18 cellular contexts compared by ENCODE assay signal in the genomic region with DNA sequence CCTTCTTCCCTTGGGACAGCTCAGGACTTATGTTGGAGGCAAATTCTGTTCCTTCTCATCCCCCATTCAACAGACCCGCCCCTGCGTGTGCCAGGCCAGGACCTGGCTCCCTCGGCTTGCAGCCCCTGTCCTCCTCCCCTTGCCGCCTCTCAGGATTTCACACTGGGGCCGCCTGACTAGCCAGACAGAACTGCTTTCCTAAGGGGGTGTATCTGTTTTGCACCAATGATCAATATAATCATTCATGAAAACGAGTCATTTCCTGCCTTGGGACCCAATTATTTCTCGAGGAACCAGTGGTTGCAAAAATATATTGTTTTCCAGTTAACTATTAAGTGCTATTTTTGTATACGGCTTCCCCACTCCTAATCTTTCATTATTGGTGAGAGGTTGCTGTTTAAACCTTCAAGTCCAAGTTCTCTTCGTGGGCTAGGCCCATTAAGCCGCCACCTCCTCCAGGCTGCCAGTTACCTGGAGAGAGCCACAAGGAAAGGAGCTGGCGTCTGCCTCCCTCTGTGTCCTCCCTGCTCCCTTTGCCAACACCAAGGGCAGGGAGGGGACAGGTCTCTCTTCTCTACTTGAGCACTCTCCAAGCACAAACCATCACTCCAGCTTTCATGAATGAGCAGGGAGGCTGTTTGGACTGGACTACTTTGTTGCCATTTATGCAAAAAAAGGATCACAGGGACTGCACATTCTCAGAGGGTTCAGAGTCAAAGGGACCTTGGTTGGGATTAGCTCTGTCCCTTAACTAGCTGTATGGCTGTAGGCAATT. TPM values are rescaled to one million over a fixed set of nuclear protein-coding genes. Genes with fewer than 3 reads are reported as not detected.
DNase-seq lines count a peak whose midpoint lies in the region; ATAC-seq, FAIRE-seq and TF ChIP-seq lines count a peak whose summit lies in the region.
"Had no signal": no experiment of that assay in that cellular context is flagged by ENCODE, and none has a peak within 500 bp of the region (broad histone marks: within the 10 kb centered on the region; RNA-seq: fewer than 3 reads in every experiment).

No MANE protein-coding gene starts in this region.

- H3K9me2 ChIP-seq in hepatocyte (replicated peaks; ENCODE audit: insufficient read depth) = no peaks in the 10 kb centered on the region

- H2AFZ ChIP-seq in HepG2 (ENCODE audit: low read length) = no peak overlapping the region
- no peak overlapping the region for H2AFZ ChIP-seq in hepatocyte

- H3K27ac ChIP-seq in CD4-positive, alpha-beta T cell (ENCODE audit: low read depth, low read length) = no peak overlapping the region
- H3K27ac ChIP-seq in HepG2 (ENCODE audit: extremely low read length, insufficient read depth, low read length) = no peak overlapping the region
- H3K27ac ChIP-seq in hepatocyte = no peak overlapping the region

- intact Hi-C loops in CD4-positive, alpha-beta T cell (cut with DNase I, micrococcal nuclease) = no loop called here
- intact Hi-C loops in activated T-helper 1 cell treated with anti-CD3 and anti-CD28 coated beads, Interleukin-12 subunit alpha, Interleukin-12 subunit beta, Interleukin-2, Interleukin-4 antibody, amounts not matched to agents 30 ng/mL and 10 ng/mL and 1 ng/mL, durations not matched to agents 14 hours and 24 hours and 36 hours (cut with micrococcal nuclease) = no loop called here
- intact Hi-C loops in HepG2 (cut with micrococcal nuclease; ENCODE audit: unreplicated experiment) = no loop called here

- H4K20me1 ChIP-seq in HepG2 (ENCODE audit: insufficient read depth, low read length) (no peaks in the 10 kb centered on the region), hepatocyte (ENCODE audit: insufficient read depth, poor library complexity, severe bottlenecking) (peaks cover 8% of the 10 kb centered on the region)

- in situ Hi-C loops in HepG2 (cut with HindIII; ENCODE audit: extremely low pct_ligation_motif_present, low pct_unique_long_range_greater_than_20kb) = no loop called here

- H3K9me3 Mint-ChIP-seq in CD4-positive, alpha-beta T cell = no peaks in the 10 kb centered on the region
- no peaks in the 10 kb centered on the region for H3K9me3 Mint-ChIP-seq in activated T-helper 1 cell treated with anti-CD3 and anti-CD28 coated beads, Interleukin-12 subunit alpha, Interleukin-12 subunit beta, Interleukin-2, Interleukin-4 antibody, amounts not matched to agents 30 ng/mL and 10 ng/mL and 1 ng/mL, durations not matched to agents 14 hours and 24 hours and 36 hours
- H3K9me3 Mint-ChIP-seq: CD8-positive, alpha-beta memory T cell; H9 had no signal

- no peaks in the 10 kb centered on the region for H3K36me3 Mint-ChIP-seq in CD4-positive, alpha-beta T cell (ENCODE audit: low read depth)
- no peaks in the 10 kb centered on the region for H3K36me3 Mint-ChIP-seq in activated T-helper 1 cell treated with anti-CD3 and anti-CD28 coated beads, Interleukin-12 subunit alpha, Interleukin-12 subunit beta, Interleukin-2, Interleukin-4 antibody, amounts not matched to agents 30 ng/mL and 10 ng/mL and 1 ng/mL, durations not matched to agents 14 hours and 24 hours and 36 hours (ENCODE audit: low read depth)

- H3K9me3 ChIP-seq in CD4-positive, alpha-beta T cell (ENCODE audit: control insufficient read depth, low read length) = no peaks in the 10 kb centered on the region
- H3K9me3 ChIP-seq in HepG2 (ENCODE audit: low read length) (no peaks in the 10 kb centered on the region), hepatocyte (ENCODE audit: low read depth) (no peaks in the 10 kb centered on the region)

- H3K4me1 ChIP-seq in HepG2 (ENCODE audit: insufficient read depth, low read length) (peaks cover 44% of the 10 kb centered on the region), hepatocyte (ENCODE audit: insufficient read depth) (no peaks in the 10 kb centered on the region)

- H3K27ac Mint-ChIP-seq in CD4-positive, alpha-beta T cell = peak overlapping the region; percentile 44
- peak overlapping the region; percentile 29 for H3K27ac Mint-ChIP-seq in activated T-helper 1 cell treated with anti-CD3 and anti-CD28 coated beads, Interleukin-12 subunit alpha, Interleukin-12 subunit beta, Interleukin-2, Interleukin-4 antibody, amounts not matched to agents 30 ng/mL and 10 ng/mL and 1 ng/mL, durations not matched to agents 14 hours and 24 hours and 36 hours
- H3K27ac Mint-ChIP-seq: H9 had no signal

- WGBS in HepG2 (ENCODE audit: low lambda C conversion rate) = 94% methylated on average over 11 of the region's 11 CpGs
- WGBS in hepatocyte (ENCODE audit: low lambda C conversion rate, missing lambda C conversion rate) = 83% methylated on average over 11 of the region's 11 CpGs

- no peak for DNase-seq in CD4-positive, alpha-beta T cell
- DNase-seq in ELR (ENCODE audit: low read depth) (peak; percentile 23), HepG2 (ENCODE audit: low spot score) (no peak), T1000 (lab: John Stamatoyannopoulos, UW) (no peak), hepatocyte (ENCODE audit: low spot score) (no peak), NCI-H1694 treated with DMSO at 0.1 percent for 48 hours (lab: John Stamatoyannopoulos, UW) (no peak)
- no peak for DNase-seq in activated T-helper 1 cell treated with anti-CD3 and anti-CD28 coated beads, Interleukin-12 subunit alpha, Interleukin-12 subunit beta, Interleukin-2, Interleukin-4 antibody, amounts not matched to agents 30 ng/mL and 10 ng/mL and 1 ng/mL, durations not matched to agents 14 hours and 24 hours and 36 hours (ENCODE audit: low spot score)
- DNase-seq: activated CD4-positive, alpha-beta T cell treated with anti-CD3 and anti-CD28 coated beads, Interleukin-2, amount 50 U/mL, for 4 hours; activated naive CD4-positive, alpha-beta T cell; CD8-positive, alpha-beta memory T cell; central memory CD4-positive, alpha-beta T cell; H9; KG1; NCI-H1436 treated with DMSO at 0.1 percent for 48 hours; NCI-H526 treated with DMSO at 0.1 percent for 48 hours; stimulated activated CD4-positive, alpha-beta T cell treated with anti-CD3 and anti-CD28 coated beads, Interleukin-4, amount 100 ng/mL, for 4 hours; stimulated activated naive CD4-positive, alpha-beta T cell; T-helper 2 cell had no signal

- H3K79me2 ChIP-seq in HepG2 (ENCODE audit: insufficient read depth, low read length) (peaks cover 26% of the 10 kb centered on the region), hepatocyte (peaks cover 94% of the 10 kb centered on the region)

- H3K4me3 Mint-ChIP-seq in CD4-positive, alpha-beta T cell = no peak overlapping the region
- H3K4me3 Mint-ChIP-seq in activated T-helper 1 cell treated with anti-CD3 and anti-CD28 coated beads, Interleukin-12 subunit alpha, Interleukin-12 subunit beta, Interleukin-2, Interleukin-4 antibody, amounts not matched to agents 30 ng/mL and 10 ng/mL and 1 ng/mL, durations not matched to agents 14 hours and 24 hours and 36 hours = no peak overlapping the region
- H3K4me3 Mint-ChIP-seq: CD8-positive, alpha-beta memory T cell; H9 had no signal

- no peaks in the 10 kb centered on the region for H3K27me3 ChIP-seq in CD4-positive, alpha-beta T cell (ENCODE audit: control insufficient read depth, insufficient read depth, low read length)
- no peaks in the 10 kb centered on the region for H3K27me3 ChIP-seq in HepG2 (ENCODE audit: control insufficient read depth in 1 of 2, insufficient read depth in 2 of 2, low read length in 2 of 2)
- H3K27me3 ChIP-seq in hepatocyte = no peaks in the 10 kb centered on the region

- no peak overlapping the region for H3K9ac ChIP-seq in HepG2 (ENCODE audit: insufficient read depth, low read depth, low read length)

- no peak for FAIRE-seq in HepG2 (lab: Jason Lieb, UNC)

- no peak for ATAC-seq in CD4-positive, alpha-beta T cell (ENCODE audit: poor library complexity)
- no peak for ATAC-seq in HepG2

- no peak overlapping the region for H3K4me3 ChIP-seq in HepG2 (replicated peaks in 1 of 3; ENCODE audit: insufficient read depth in 1 of 3, low read depth in 2 of 3, low read length in 3 of 3)
- no peak overlapping the region for H3K4me3 ChIP-seq in hepatocyte

- TF ChIP-seq POLR2A in HepG2 (IDR thresholded peaks at IDR 0.05; ENCODE audit: insufficient read depth in 1 of 2, low read depth in 2 of 2, low read length in 2 of 2) = no peak

- CTCF ChIA-PET in CD4-positive, alpha-beta T cell (lab: Charles Lee) = interaction anchor here (1.4 kb wide), 1 partner anchor 21 kb away, joined by 5 read pairs; no protein-coding TSS in a partner anchor
- CTCF ChIA-PET in HepG2 (lab: Yijun Ruan, JAX; ENCODE audit: low intra/inter-chr PET ratio, low total read pairs) = no interaction called here

- H3K4me2 ChIP-seq in HepG2 (ENCODE audit: low read depth, low read length) = no peak overlapping the region
- H3K4me2 ChIP-seq in hepatocyte = no peak overlapping the region

- no peak for TF ChIP-seq RAD21 in HepG2 (CRISPR knock-in tag; IDR thresholded peaks at IDR 0.05)

- H3K27me3 Mint-ChIP-seq in CD4-positive, alpha-beta T cell = no peaks in the 10 kb centered on the region
- no peaks in the 10 kb centered on the region for H3K27me3 Mint-ChIP-seq in activated T-helper 1 cell treated with anti-CD3 and anti-CD28 coated beads, Interleukin-12 subunit alpha, Interleukin-12 subunit beta, Interleukin-2, Interleukin-4 antibody, amounts not matched to agents 30 ng/mL and 10 ng/mL and 1 ng/mL, durations not matched to agents 14 hours and 24 hours and 36 hours (ENCODE audit: insufficient read depth)
- H3K27me3 Mint-ChIP-seq: CD8-positive, alpha-beta memory T cell had no signal

- H3K4me1 Mint-ChIP-seq in CD4-positive, alpha-beta T cell (ENCODE audit: low read depth) = peaks cover 8% of the 10 kb centered on the region
- H3K4me1 Mint-ChIP-seq in activated T-helper 1 cell treated with anti-CD3 and anti-CD28 coated beads, Interleukin-12 subunit alpha, Interleukin-12 subunit beta, Interleukin-2, Interleukin-4 antibody, amounts not matched to agents 30 ng/mL and 10 ng/mL and 1 ng/mL, durations not matched to agents 14 hours and 24 hours and 36 hours (ENCODE audit: low read depth) = peaks cover 16% of the 10 kb centered on the region

- no TSS peak for BruUV-seq in HepG2 (replicated peaks; lab: Mats Ljungman, UMichigan)

- TF ChIP-seq EP300 in HepG2 (IDR thresholded peaks at IDR 0.05; ENCODE audit: low read depth in 2 of 2, low read length in 2 of 2) (no peak), HepG2 (CRISPR knock-in tag; IDR thresholded peaks at IDR 0.05; ENCODE audit: borderline replicate concordance) (no peak)

- H3K36me3 ChIP-seq in HepG2 (replicated peaks in 1 of 2; ENCODE audit: control insufficient read depth in 1 of 2, insufficient read depth in 2 of 2, low read length in 2 of 2) (no peaks in the 10 kb centered on the region; a peak in 2 of 5 replicates), hepatocyte (replicated peaks; ENCODE audit: insufficient read depth, low read depth) (no peaks in the 10 kb centered on the region)

- POLR2A ChIA-PET in CD4-positive, alpha-beta T cell (lab: Charles Lee) = interaction anchor here (1.3 kb wide), 1 partner anchor 8 kb away, joined by 3 read pairs; no protein-coding TSS in a partner anchor
- POLR2A ChIA-PET in HepG2 (lab: Yijun Ruan, JAX) = no interaction called here

- TF ChIP-seq CTCF in CD4-positive, alpha-beta T cell (IDR thresholded peaks at IDR 0.05) = no peak
- no peak for TF ChIP-seq CTCF in HepG2 (CRISPR knock-in tag; IDR thresholded peaks at IDR 0.05)
- no peak for TF ChIP-seq CTCF in hepatocyte (IDR thresholded peaks at IDR 0.05; ENCODE audit: poor library complexity)

RNA-seq across cellular contexts. Expression of gene DCAKD, which starts 8.9 kb away (rescaled TPM):
- total RNA-seq in CD4-positive, alpha-beta T cell = 10 to 100 TPM; 11.6 to 12.2 TPM
- total RNA-seq in activated T-helper 1 cell treated with anti-CD3 and anti-CD28 coated beads, Interleukin-12 subunit alpha, Interleukin-12 subunit beta, Interleukin-2, Interleukin-4 antibody, amounts not matched to agents 30 ng/mL and 10 ng/mL and 1 ng/mL, durations not matched to agents 14 hours and 24 hours and 36 hours = 24.0 and 24.9 TPM in 2 replicates
- total RNA-seq in HepG2 (2016; rRNA removed; fragmentation: Illumina TruSeq; extraction: Trizol) (29.2 and 31.1 TPM in 2 replicates), hepatocyte (31.3 and 47.4 TPM in 2 replicates)
- total RNA-seq in HepG2 (2016; cell fraction: cytosol; rRNA removed; fragmentation: Illumina TruSeq; extraction: Trizol; ENCODE audit: low read depth) = 17.8 and 18.9 TPM in 2 replicates
- 29.3 and 30.4 TPM in 2 replicates for total RNA-seq in HepG2 (2016; cell fraction: insoluble cytoplasmic fraction; rRNA removed; fragmentation: Illumina TruSeq; extraction: Trizol)
- total RNA-seq in HepG2 (2016; cell fraction: membrane; rRNA removed; fragmentation: Illumina TruSeq; extraction: Trizol) = 31.0 and 36.7 TPM in 2 replicates
- total RNA-seq in HepG2 (2016; cell fraction: nucleus; rRNA removed; fragmentation: Illumina TruSeq; extraction: Trizol) = 13.3 and 14.3 TPM in 2 replicates
- polyA plus RNA-seq in HepG2 (2011; rRNA removed) (25.9 and 30.2 TPM in 2 replicates), hepatocyte (29.9 and 33.3 TPM in 2 replicates)
- polyA plus RNA-seq in HepG2 (2011; cell fraction: cytosol; rRNA removed) = 27.0 and 35.9 TPM in 2 replicates
- 35.9 and 42.1 TPM in 2 replicates for polyA plus RNA-seq in HepG2 (2011; cell fraction: nucleus; rRNA removed)
- polyA plus RNA-seq in HepG2 (2012) = 21.9 and 25.6 TPM in 2 replicates
- polyA plus RNA-seq in HepG2 (2016; cell fraction: cytosol; fragmentation: Illumina TruSeq; extraction: Trizol; ENCODE audit: low read depth) = 14.2 and 18.1 TPM in 2 replicates
- polyA plus RNA-seq in HepG2 (2016; cell fraction: insoluble cytoplasmic fraction; fragmentation: Illumina TruSeq; extraction: Trizol; ENCODE audit: low read depth) = 30.0 and 35.6 TPM in 2 replicates
- 26.8 and 28.1 TPM in 2 replicates for polyA plus RNA-seq in HepG2 (2016; cell fraction: membrane; fragmentation: Illumina TruSeq; extraction: Trizol; ENCODE audit: low read depth)
- polyA plus RNA-seq in HepG2 (2016; cell fraction: nucleus; fragmentation: Illumina TruSeq; extraction: Trizol; ENCODE audit: insufficient read depth, low read depth) = 28.5 and 31.2 TPM in 2 replicates
- polyA minus RNA-seq in HepG2 (2011; rRNA and poly(A)+ RNA removed; ENCODE audit: low replicate concordance) = 34.7 and 107 TPM in 2 replicates
- 36.1 and 39.1 TPM in 2 replicates for polyA minus RNA-seq in HepG2 (2011; cell fraction: cytosol; rRNA and poly(A)+ RNA removed)
- polyA minus RNA-seq in HepG2 (2011; cell fraction: nucleus; rRNA and poly(A)+ RNA removed) = 14.9 and 19.5 TPM in 2 replicates

RNA-seq across cellular contexts. Expression of gene NMT1, which starts 18.6 kb away (rescaled TPM):
- total RNA-seq in CD4-positive, alpha-beta T cell = 10 to 100 TPM; 61.1 to 62.2 TPM
- 168 and 173 TPM in 2 replicates for total RNA-seq in activated T-helper 1 cell treated with anti-CD3 and anti-CD28 coated beads, Interleukin-12 subunit alpha, Interleukin-12 subunit beta, Interleukin-2, Interleukin-4 antibody, amounts not matched to agents 30 ng/mL and 10 ng/mL and 1 ng/mL, durations not matched to agents 14 hours and 24 hours and 36 hours
- total RNA-seq in HepG2 (2016; rRNA removed; fragmentation: Illumina TruSeq; extraction: Trizol) = 142 and 194 TPM in 2 replicates
- total RNA-seq in HepG2 (2016; cell fraction: cytosol; rRNA removed; fragmentation: Illumina TruSeq; extraction: Trizol; ENCODE audit: low read depth) = 26.5 and 28.3 TPM in 2 replicates
- total RNA-seq in HepG2 (2016; cell fraction: insoluble cytoplasmic fraction; rRNA removed; fragmentation: Illumina TruSeq; extraction: Trizol) = 140 and 195 TPM in 2 replicates
- 38.6 and 40.6 TPM in 2 replicates for total RNA-seq in HepG2 (2016; cell fraction: membrane; rRNA removed; fragmentation: Illumina TruSeq; extraction: Trizol)
- total RNA-seq in HepG2 (2016; cell fraction: nucleus; rRNA removed; fragmentation: Illumina TruSeq; extraction: Trizol) = 107 and 123 TPM in 2 replicates
- polyA plus RNA-seq in HepG2 (2011; rRNA removed) = 71.9 and 75.7 TPM in 2 replicates
- polyA plus RNA-seq in HepG2 (2011; cell fraction: cytosol; rRNA removed) = 38.6 and 40.9 TPM in 2 replicates
- 44.4 and 51.3 TPM in 2 replicates for polyA plus RNA-seq in HepG2 (2011; cell fraction: nucleus; rRNA removed)
- polyA plus RNA-seq in HepG2 (2012) = 109 and 117 TPM in 2 replicates
- polyA plus RNA-seq in HepG2 (2016; cell fraction: cytosol; fragmentation: Illumina TruSeq; extraction: Trizol; ENCODE audit: low read depth) = 13.3 and 16.4 TPM in 2 replicates
- polyA plus RNA-seq in HepG2 (2016; cell fraction: insoluble cytoplasmic fraction; fragmentation: Illumina TruSeq; extraction: Trizol; ENCODE audit: low read depth) = 189 and 216 TPM in 2 replicates
- 22.9 and 24.5 TPM in 2 replicates for polyA plus RNA-seq in HepG2 (2016; cell fraction: membrane; fragmentation: Illumina TruSeq; extraction: Trizol; ENCODE audit: low read depth)
- 111 and 125 TPM in 2 replicates for polyA plus RNA-seq in HepG2 (2016; cell fraction: nucleus; fragmentation: Illumina TruSeq; extraction: Trizol; ENCODE audit: insufficient read depth, low read depth)
- 63.5 and 95.4 TPM in 2 replicates for polyA minus RNA-seq in HepG2 (2011; rRNA and poly(A)+ RNA removed; ENCODE audit: low replicate concordance)
- polyA minus RNA-seq in HepG2 (2011; cell fraction: cytosol; rRNA and poly(A)+ RNA removed) = 254 and 276 TPM in 2 replicates
- polyA minus RNA-seq in HepG2 (2011; cell fraction: nucleus; rRNA and poly(A)+ RNA removed) = 44.7 and 70.7 TPM in 2 replicates
- total RNA-seq in hepatocyte = 68.5 and 71.2 TPM in 2 replicates
- polyA plus RNA-seq in hepatocyte = 90.1 and 126 TPM in 2 replicates
